Comparison of ENCODE assay signal across 1 cellular context in genomic region chr15:85329561-85330421, GRCh38.
TF ChIP-seq lines count a peak whose summit lies in the region.

No MANE protein-coding gene starts in this region.

TF ChIP-seq in GM12878, 131 proteins besides CTCF, POLR2A, EP300 and RAD21 (continued from another document):
- no peak for TF ChIP-seq CUX1 (IDR thresholded peaks at IDR 0.05; ENCODE audit: insufficient replicate concordance, low read depth, low read length)
- peak; percentile 62 for TF ChIP-seq USF1 (IDR thresholded peaks at IDR 0.05; ENCODE audit: borderline replicate concordance, extremely low read length, insufficient read depth, low read depth, low read length)
- TF ChIP-seq GABPA (IDR thresholded peaks at IDR 0.05; ENCODE audit: low read depth) = peak; percentile 38; the same call in 1 of the 2 replicates
- TF ChIP-seq ZNF384 (IDR thresholded peaks at IDR 0.05; ENCODE audit: borderline replicate concordance, low read depth, low read length) = no peak; the same call in 1 of the 2 replicates
- TF ChIP-seq NRF1 (conservative IDR thresholded peaks at IDR 0.05; ENCODE audit: low read depth, low read length) = no peak
- no peak for TF ChIP-seq FOS (IDR thresholded peaks at IDR 0.05; ENCODE audit: borderline replicate concordance, extremely low read depth, insufficient read length)
- TF ChIP-seq FOXM1 (IDR thresholded peaks at IDR 0.05; ENCODE audit: low read depth, low read length) = peak; percentile 79
- 0 out of 2 replicates have a peak, but pooled peaks have one; percentile 23 for TF ChIP-seq SREBF1 (IDR thresholded peaks at IDR 0.05; ENCODE audit: low read length)
- TF ChIP-seq BMI1 (IDR thresholded peaks at IDR 0.05; ENCODE audit: borderline replicate concordance) = 0 out of 2 replicates have a peak, but pooled peaks have one; percentile 14
- TF ChIP-seq ATF2 (IDR thresholded peaks at IDR 0.05; ENCODE audit: low read length) = peak; percentile 79
